Comparison of ENCODE assay signal across 1 cellular context in the genomic region with DNA sequence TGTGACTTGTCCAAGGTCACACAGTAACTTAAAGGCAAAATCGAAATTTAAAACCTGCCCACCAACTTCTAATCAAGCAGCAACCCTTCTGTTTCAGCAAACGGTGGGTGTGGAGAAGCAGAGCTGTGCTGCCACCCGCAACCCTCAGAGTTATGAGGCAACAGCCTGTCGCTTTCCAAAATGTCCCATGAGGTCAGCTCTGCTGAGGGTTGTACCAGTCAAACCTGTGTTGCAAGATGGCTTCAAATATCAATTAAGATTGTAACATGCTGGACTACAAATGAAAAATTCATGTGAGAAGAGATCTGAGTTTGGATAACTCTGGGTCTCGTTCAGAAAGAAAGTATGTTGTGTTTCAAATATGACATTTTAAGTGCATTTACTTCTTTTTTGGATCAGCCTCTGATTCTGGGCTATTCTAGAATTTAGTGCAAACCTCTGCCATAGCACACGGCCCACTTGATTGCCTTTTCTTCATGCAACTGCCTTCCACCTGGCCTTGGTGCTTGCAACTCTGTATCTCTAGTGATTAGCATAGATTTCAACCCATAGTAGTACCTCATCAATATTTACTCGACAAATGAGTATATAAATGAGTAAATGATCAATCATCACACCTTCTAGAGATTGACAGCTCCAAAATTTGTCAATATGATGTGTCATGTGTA.
A peak's percentile ranks its signal among the peaks of the same experiment; 100 is the strongest.
TF ChIP-seq lines count a peak whose summit lies in the region.

No MANE protein-coding gene starts in this region.

TF ChIP-seq in HepG2, 621 proteins besides CTCF, POLR2A, EP300 and RAD21 (continued from another document):
- TF ChIP-seq, protein P1, sequence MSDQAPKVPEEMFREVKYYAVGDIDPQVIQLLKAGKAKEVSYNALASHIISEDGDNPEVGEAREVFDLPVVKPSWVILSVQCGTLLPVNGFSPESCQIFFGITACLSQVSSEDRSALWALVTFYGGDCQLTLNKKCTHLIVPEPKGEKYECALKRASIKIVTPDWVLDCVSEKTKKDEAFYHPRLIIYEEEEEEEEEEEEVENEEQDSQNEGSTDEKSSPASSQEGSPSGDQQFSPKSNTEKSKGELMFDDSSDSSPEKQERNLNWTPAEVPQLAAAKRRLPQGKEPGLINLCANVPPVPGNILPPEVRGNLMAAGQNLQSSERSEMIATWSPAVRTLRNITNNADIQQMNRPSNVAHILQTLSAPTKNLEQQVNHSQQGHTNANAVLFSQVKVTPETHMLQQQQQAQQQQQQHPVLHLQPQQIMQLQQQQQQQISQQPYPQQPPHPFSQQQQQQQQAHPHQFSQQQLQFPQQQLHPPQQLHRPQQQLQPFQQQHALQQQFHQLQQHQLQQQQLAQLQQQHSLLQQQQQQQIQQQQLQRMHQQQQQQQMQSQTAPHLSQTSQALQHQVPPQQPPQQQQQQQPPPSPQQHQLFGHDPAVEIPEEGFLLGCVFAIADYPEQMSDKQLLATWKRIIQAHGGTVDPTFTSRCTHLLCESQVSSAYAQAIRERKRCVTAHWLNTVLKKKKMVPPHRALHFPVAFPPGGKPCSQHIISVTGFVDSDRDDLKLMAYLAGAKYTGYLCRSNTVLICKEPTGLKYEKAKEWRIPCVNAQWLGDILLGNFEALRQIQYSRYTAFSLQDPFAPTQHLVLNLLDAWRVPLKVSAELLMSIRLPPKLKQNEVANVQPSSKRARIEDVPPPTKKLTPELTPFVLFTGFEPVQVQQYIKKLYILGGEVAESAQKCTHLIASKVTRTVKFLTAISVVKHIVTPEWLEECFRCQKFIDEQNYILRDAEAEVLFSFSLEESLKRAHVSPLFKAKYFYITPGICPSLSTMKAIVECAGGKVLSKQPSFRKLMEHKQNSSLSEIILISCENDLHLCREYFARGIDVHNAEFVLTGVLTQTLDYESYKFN (CRISPR knock-in tag; conservative IDR thresholded peaks at IDR 0.05), result peak; percentile 43; the same call in 1 of the 2 replicates
- peak; percentile 43; the same call in 1 of the 2 replicates for TF ChIP-seq SALL1 (CRISPR knock-in tag; IDR thresholded peaks at IDR 0.05)
- TF ChIP-seq HNRNPL (IDR thresholded peaks at IDR 0.05; ENCODE audit: low read depth, low read length), result no peak
- TF ChIP-seq, protein P2, sequence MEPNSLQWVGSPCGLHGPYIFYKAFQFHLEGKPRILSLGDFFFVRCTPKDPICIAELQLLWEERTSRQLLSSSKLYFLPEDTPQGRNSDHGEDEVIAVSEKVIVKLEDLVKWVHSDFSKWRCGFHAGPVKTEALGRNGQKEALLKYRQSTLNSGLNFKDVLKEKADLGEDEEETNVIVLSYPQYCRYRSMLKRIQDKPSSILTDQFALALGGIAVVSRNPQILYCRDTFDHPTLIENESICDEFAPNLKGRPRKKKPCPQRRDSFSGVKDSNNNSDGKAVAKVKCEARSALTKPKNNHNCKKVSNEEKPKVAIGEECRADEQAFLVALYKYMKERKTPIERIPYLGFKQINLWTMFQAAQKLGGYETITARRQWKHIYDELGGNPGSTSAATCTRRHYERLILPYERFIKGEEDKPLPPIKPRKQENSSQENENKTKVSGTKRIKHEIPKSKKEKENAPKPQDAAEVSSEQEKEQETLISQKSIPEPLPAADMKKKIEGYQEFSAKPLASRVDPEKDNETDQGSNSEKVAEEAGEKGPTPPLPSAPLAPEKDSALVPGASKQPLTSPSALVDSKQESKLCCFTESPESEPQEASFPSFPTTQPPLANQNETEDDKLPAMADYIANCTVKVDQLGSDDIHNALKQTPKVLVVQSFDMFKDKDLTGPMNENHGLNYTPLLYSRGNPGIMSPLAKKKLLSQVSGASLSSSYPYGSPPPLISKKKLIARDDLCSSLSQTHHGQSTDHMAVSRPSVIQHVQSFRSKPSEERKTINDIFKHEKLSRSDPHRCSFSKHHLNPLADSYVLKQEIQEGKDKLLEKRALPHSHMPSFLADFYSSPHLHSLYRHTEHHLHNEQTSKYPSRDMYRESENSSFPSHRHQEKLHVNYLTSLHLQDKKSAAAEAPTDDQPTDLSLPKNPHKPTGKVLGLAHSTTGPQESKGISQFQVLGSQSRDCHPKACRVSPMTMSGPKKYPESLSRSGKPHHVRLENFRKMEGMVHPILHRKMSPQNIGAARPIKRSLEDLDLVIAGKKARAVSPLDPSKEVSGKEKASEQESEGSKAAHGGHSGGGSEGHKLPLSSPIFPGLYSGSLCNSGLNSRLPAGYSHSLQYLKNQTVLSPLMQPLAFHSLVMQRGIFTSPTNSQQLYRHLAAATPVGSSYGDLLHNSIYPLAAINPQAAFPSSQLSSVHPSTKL (CRISPR knock-in tag; IDR thresholded peaks at IDR 0.05), result peak; percentile 6; the same call in 1 of the 2 replicates
